14 cellular contexts compared by ENCODE assay signal in genomic region chr1:10687142-10687715, GRCh38.
DNase-seq lines count a peak whose midpoint lies in the region; ATAC-seq and TF ChIP-seq lines count a peak whose summit lies in the region.
"Had no signal": no experiment of that assay in that cellular context is flagged by ENCODE, and none has a peak within 500 bp of the region (broad histone marks: within the 10 kb centered on the region; RNA-seq: fewer than 3 reads in every experiment).

No MANE protein-coding gene starts in this region.

- no peaks in the 10 kb centered on the region for H3K36me3 ChIP-seq in colonic mucosa

- H3K4me3 Mint-ChIP-seq in memory B cell (no peak overlapping the region), immature natural killer cell (no peak overlapping the region)
- H3K4me3 Mint-ChIP-seq in stimulated activated memory B cell treated with anti-CD40 and anti-IgM and Interleukin-4, amounts not matched to agents 10 μg/mL and 1 μg/mL and 100 μg/mL, for 72 hours, result no peak overlapping the region
- H3K4me3 Mint-ChIP-seq: neural crest cell had no signal

- peak overlapping the region; percentile 80 for H3K27ac ChIP-seq in colonic mucosa

- ATAC-seq in memory B cell (ENCODE audit: low read depth), result no peak
- no peak for ATAC-seq in stimulated activated memory B cell treated with anti-CD40 and anti-IgM and Interleukin-4, amounts not matched to agents 10 μg/mL and 1 μg/mL and 100 μg/mL, for 72 hours
- ATAC-seq in HG03432 (IDR thresholded peaks at IDR 0.05; ENCODE audit: unreplicated experiment), result no peak
- no peak for ATAC-seq in HG03520 (IDR thresholded peaks at IDR 0.05; ENCODE audit: unreplicated experiment)
- ATAC-seq in GM21447 (IDR thresholded peaks at IDR 0.05; ENCODE audit: unreplicated experiment), result no peak

- H3K4me3 ChIP-seq in colonic mucosa, result no peak overlapping the region

- peak overlapping the region; percentile 27 to 67 for H3K9ac ChIP-seq in colonic mucosa (ENCODE audit: low read depth in 2 of 2, low read length in 2 of 2)

- no peaks in the 10 kb centered on the region for H3K27me3 ChIP-seq in colonic mucosa

- peaks cover 39% of the 10 kb centered on the region for H3K4me1 ChIP-seq in colonic mucosa

- TF ChIP-seq CTCF in colonic mucosa (IDR thresholded peaks at IDR 0.05), result no peak

- H3K36me3 Mint-ChIP-seq in memory B cell (no peaks in the 10 kb centered on the region), immature natural killer cell (no peaks in the 10 kb centered on the region)
- H3K36me3 Mint-ChIP-seq in stimulated activated memory B cell treated with anti-CD40 and anti-IgM and Interleukin-4, amounts not matched to agents 10 μg/mL and 1 μg/mL and 100 μg/mL, for 72 hours, result peaks cover 20% of the 10 kb centered on the region

- peaks cover 8% of the 10 kb centered on the region for H3K4me1 Mint-ChIP-seq in memory B cell
- peaks cover 68% of the 10 kb centered on the region for H3K4me1 Mint-ChIP-seq in stimulated activated memory B cell treated with anti-CD40 and anti-IgM and Interleukin-4, amounts not matched to agents 10 μg/mL and 1 μg/mL and 100 μg/mL, for 72 hours
- H3K4me1 Mint-ChIP-seq in immature natural killer cell, result peaks cover 33 to 34% of the 10 kb centered on the region in 2 donors

- no peaks in the 10 kb centered on the region for H3K27me3 Mint-ChIP-seq in memory B cell
- no peaks in the 10 kb centered on the region for H3K27me3 Mint-ChIP-seq in stimulated activated memory B cell treated with anti-CD40 and anti-IgM and Interleukin-4, amounts not matched to agents 10 μg/mL and 1 μg/mL and 100 μg/mL, for 72 hours
- H3K27me3 Mint-ChIP-seq in immature natural killer cell (ENCODE audit: low read depth in 3 of 3), result peaks cover 1 to 5% (median 3%) of the 10 kb centered on the region in 3 donors
- H3K27me3 Mint-ChIP-seq: CD8-positive, alpha-beta memory T cell had no signal

- no peaks in the 10 kb centered on the region for H3K9me3 Mint-ChIP-seq in memory B cell
- no peaks in the 10 kb centered on the region for H3K9me3 Mint-ChIP-seq in stimulated activated memory B cell treated with anti-CD40 and anti-IgM and Interleukin-4, amounts not matched to agents 10 μg/mL and 1 μg/mL and 100 μg/mL, for 72 hours
- H3K9me3 Mint-ChIP-seq in immature natural killer cell, result no peaks in the 10 kb centered on the region
- H3K9me3 Mint-ChIP-seq: CD8-positive, alpha-beta memory T cell; neural crest cell had no signal

- DNase-seq in NCI-H510A (lab: John Stamatoyannopoulos, UW) (peak; percentile 80), colonic mucosa (peak; percentile 85), memory B cell (ENCODE audit: low spot score in 2 of 2) (no peak), immature natural killer cell (no peak)
- DNase-seq: amygdala; CD8-positive, alpha-beta memory T cell; NCI-H2107; RPMI8226; stimulated activated naive CD4-positive, alpha-beta T cell had no signal

- H3K27ac Mint-ChIP-seq in memory B cell, result peak overlapping the region; percentile 55
- H3K27ac Mint-ChIP-seq in stimulated activated memory B cell treated with anti-CD40 and anti-IgM and Interleukin-4, amounts not matched to agents 10 μg/mL and 1 μg/mL and 100 μg/mL, for 72 hours, result peak overlapping the region; percentile 34
- H3K27ac Mint-ChIP-seq in immature natural killer cell, result no peak overlapping the region

- H3K9me3 ChIP-seq in colonic mucosa, result no peaks in the 10 kb centered on the region

- intact Hi-C loops in colonic mucosa (cut with DNase I), result loop anchor here (5.0 kb wide), 1 partner anchor 105 kb away; no protein-coding TSS in a partner anchor

Comparison
In these comparisons a context has a peak if more than half of its experiments do, and no peak if none do; other contexts are left out.
1. DNase-seq: peak in NCI-H510A (single experiment) and colonic mucosa (single experiment); none in memory B cell (0 of 2) and immature natural killer cell (0 of 3).
2. H3K27ac Mint-ChIP-seq: peak in memory B cell (single experiment) and stimulated activated memory B cell treated with anti-CD40 and anti-IgM and Interleukin-4, amounts not matched to agents 10 μg/mL and 1 μg/mL and 100 μg/mL, for 72 hours (single experiment); none in immature natural killer cell (0 of 6).